In the genomic region with DNA sequence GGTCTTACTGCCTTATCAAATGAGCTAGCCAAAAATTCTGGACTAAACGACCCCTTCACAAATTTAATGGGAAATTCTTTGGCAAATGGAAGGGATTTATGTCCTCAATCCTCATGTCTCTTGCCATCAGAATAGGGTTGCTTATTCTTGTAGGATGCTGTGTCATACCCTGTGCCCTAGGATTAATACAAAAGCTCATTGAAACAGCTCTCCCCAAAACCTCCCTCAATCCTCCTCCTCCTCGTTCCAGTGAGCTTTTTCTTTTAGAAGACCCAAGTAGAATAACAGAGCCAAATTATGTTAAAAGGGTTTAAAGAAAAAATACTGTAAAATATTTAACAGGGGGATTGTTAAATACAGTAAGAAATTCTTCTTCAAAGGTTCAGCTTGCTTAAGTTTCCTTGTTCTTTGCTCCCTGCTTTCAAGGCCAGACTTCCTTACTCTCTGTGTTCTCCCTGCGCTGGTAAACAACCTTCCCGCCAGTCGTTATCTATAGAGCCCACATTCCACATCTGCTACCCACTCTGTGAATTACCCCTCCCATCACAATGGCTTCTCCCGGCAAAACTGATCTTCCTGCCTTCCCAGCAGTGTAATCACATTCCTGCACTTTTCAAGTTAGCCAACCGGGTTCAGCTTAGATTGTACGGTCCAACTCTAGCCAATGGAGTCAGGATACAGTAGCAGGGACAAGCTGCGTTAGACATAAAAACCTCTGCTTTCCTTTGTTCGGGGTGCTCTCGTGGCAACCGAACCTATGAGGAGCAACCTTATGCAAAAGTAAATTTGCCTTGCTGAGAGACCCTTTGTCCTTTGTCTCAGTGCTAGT, we compare ENCODE assay signal across 1 cellular context.
TF ChIP-seq lines count a peak whose summit lies in the region.

No MANE protein-coding gene starts in this region.

TF ChIP-seq in HepG2, 621 proteins besides CTCF, POLR2A, EP300 and RAD21 (continued from another document and continues in another):
- TF ChIP-seq, protein P1, sequence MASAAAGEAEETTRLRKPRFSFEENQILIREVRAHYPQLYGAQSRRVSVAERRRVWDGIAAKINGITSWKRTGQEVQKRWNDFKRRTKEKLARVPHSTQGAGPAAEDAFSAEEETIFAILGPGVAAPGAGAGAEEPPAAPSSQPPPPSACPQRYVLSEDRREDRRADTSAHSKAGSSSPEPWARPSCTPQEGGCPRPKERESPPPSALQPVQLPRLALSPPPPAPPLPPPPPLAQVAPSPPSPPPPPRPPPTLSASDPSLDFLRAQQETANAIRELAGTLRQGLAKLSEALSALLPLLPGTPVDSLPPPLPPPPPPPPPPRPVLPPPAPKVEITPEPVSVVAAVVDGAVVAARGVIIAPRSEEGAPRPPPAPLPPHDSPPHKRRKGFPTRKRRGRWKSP (CRISPR knock-in tag; IDR thresholded peaks at IDR 0.05) = peak; percentile 56; the same call in 1 of the 2 replicates
- TF ChIP-seq TGIF2 (CRISPR knock-in tag; IDR thresholded peaks at IDR 0.05) (peak; percentile 74; the same call in 1 of the 2 replicates), FOXA3 (CRISPR knock-in tag; IDR thresholded peaks at IDR 0.05) (peak; percentile 85), CREM (IDR thresholded peaks at IDR 0.05) (peak; percentile 60; the same call in 1 of the 2 replicates), CREM (CRISPR knock-in tag; IDR thresholded peaks at IDR 0.05) (no peak), POLR2G (IDR thresholded peaks at IDR 0.05; ENCODE audit: low read depth, low read length) (peak; percentile 36; the same call in 1 of the 2 replicates), ZNF572 (CRISPR knock-in tag; IDR thresholded peaks at IDR 0.05) (no peak), SKI (IDR thresholded peaks at IDR 0.05; ENCODE audit: partially characterized antibody) (peak; percentile 63), ZNF558 (CRISPR knock-in tag; IDR thresholded peaks at IDR 0.05; ENCODE audit: borderline replicate concordance) (no peak), RCOR2 (CRISPR knock-in tag; IDR thresholded peaks at IDR 0.05) (peak; percentile 84; the same call in 1 of the 2 replicates), YEATS2 (CRISPR knock-in tag; IDR thresholded peaks at IDR 0.05; ENCODE audit: borderline replicate concordance) (peak; percentile 66), PRPF4 (IDR thresholded peaks at IDR 0.05; ENCODE audit: low read depth, low read length, poor library complexity, severe bottlenecking) (no peak), ZFP82 (CRISPR knock-in tag; IDR thresholded peaks at IDR 0.05; ENCODE audit: borderline replicate concordance) (no peak), RFXANK (CRISPR knock-in tag; IDR thresholded peaks at IDR 0.05) (0 out of 2 replicates have a peak, but pooled peaks have one; percentile 31), RFXAP (CRISPR knock-in tag; IDR thresholded peaks at IDR 0.05; ENCODE audit: borderline replicate concordance) (peak; percentile 85; the same call in 1 of the 2 replicates), HOXA3 (CRISPR knock-in tag; IDR thresholded peaks at IDR 0.05) (peak; percentile 93), ZNF7 (CRISPR knock-in tag; IDR thresholded peaks at IDR 0.05) (no peak), SNAPC2 (CRISPR knock-in tag; IDR thresholded peaks at IDR 0.05) (0 out of 2 replicates have a peak, but pooled peaks have one; percentile 18), PLRG1 (conservative IDR thresholded peaks at IDR 0.05) (no peak), ZSCAN30 (CRISPR knock-in tag; IDR thresholded peaks at IDR 0.05) (no peak), ZFY (CRISPR knock-in tag; IDR thresholded peaks at IDR 0.05) (peak; percentile 30; the same call in 1 of the 2 replicates), CBX5 (CRISPR knock-in tag; IDR thresholded peaks at IDR 0.05; ENCODE audit: borderline replicate concordance) (peak; percentile 83; the same call in 1 of the 2 replicates), FOXJ3 (CRISPR knock-in tag; IDR thresholded peaks at IDR 0.05; ENCODE audit: borderline replicate concordance) (peak; percentile 76), PAF1 (CRISPR knock-in tag; IDR thresholded peaks at IDR 0.05) (peak; percentile 78; the same call in 1 of the 2 replicates), SAP130 (CRISPR knock-in tag; IDR thresholded peaks at IDR 0.05; ENCODE audit: low read depth) (peak; percentile 86), ZNF746 (CRISPR knock-in tag; IDR thresholded peaks at IDR 0.05) (peak; percentile 60; the same call in 1 of the 2 replicates), ZNF256 (CRISPR knock-in tag; conservative IDR thresholded peaks at IDR 0.05) (peak; percentile 81), U2AF1 (optimal IDR thresholded peaks at IDR 0.05; ENCODE audit: low read depth, low read length) (no peak), PHF21A (CRISPR knock-in tag; IDR thresholded peaks at IDR 0.05) (peak; percentile 96)
- TF ChIP-seq, protein P2, sequence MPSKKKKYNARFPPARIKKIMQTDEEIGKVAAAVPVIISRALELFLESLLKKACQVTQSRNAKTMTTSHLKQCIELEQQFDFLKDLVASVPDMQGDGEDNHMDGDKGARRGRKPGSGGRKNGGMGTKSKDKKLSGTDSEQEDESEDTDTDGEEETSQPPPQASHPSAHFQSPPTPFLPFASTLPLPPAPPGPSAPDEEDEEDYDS (CRISPR knock-in tag; IDR thresholded peaks at IDR 0.05) = peak; percentile 96
- TF ChIP-seq, protein P3, sequence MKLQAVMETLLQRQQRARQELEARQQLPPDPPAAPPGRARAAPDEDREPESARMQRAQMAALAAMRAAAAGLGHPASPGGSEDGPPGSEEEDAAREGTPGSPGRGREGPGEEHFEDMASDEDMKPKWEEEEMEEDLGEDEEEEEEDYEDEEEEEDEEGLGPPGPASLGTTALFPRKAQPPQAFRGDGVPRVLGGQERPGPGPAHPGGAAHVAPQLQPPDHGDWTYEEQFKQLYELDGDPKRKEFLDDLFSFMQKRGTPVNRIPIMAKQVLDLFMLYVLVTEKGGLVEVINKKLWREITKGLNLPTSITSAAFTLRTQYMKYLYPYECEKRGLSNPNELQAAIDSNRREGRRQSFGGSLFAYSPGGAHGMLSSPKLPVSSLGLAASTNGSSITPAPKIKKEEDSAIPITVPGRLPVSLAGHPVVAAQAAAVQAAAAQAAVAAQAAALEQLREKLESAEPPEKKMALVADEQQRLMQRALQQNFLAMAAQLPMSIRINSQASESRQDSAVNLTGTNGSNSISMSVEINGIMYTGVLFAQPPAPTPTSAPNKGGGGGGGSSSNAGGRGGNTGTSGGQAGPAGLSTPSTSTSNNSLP (IDR thresholded peaks at IDR 0.05; ENCODE audit: low read depth, low read length) = peak; percentile 90
- TF ChIP-seq, protein P4, sequence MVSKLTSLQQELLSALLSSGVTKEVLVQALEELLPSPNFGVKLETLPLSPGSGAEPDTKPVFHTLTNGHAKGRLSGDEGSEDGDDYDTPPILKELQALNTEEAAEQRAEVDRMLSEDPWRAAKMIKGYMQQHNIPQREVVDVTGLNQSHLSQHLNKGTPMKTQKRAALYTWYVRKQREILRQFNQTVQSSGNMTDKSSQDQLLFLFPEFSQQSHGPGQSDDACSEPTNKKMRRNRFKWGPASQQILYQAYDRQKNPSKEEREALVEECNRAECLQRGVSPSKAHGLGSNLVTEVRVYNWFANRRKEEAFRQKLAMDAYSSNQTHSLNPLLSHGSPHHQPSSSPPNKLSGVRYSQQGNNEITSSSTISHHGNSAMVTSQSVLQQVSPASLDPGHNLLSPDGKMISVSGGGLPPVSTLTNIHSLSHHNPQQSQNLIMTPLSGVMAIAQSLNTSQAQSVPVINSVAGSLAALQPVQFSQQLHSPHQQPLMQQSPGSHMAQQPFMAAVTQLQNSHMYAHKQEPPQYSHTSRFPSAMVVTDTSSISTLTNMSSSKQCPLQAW (CRISPR knock-in tag; IDR thresholded peaks at IDR 0.05) = peak; percentile 70; the same call in 1 of the 2 replicates
- TF ChIP-seq, protein P5, sequence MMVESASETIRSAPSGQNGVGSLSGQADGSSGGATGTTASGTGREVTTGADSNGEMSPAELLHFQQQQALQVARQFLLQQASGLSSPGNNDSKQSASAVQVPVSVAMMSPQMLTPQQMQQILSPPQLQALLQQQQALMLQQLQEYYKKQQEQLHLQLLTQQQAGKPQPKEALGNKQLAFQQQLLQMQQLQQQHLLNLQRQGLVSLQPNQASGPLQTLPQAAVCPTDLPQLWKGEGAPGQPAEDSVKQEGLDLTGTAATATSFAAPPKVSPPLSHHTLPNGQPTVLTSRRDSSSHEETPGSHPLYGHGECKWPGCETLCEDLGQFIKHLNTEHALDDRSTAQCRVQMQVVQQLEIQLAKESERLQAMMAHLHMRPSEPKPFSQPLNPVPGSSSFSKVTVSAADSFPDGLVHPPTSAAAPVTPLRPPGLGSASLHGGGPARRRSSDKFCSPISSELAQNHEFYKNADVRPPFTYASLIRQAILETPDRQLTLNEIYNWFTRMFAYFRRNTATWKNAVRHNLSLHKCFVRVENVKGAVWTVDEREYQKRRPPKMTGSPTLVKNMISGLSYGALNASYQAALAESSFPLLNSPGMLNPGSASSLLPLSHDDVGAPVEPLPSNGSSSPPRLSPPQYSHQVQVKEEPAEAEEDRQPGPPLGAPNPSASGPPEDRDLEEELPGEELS (CRISPR knock-in tag; IDR thresholded peaks at IDR 0.05) = peak; percentile 94
- TF ChIP-seq, protein P6, sequence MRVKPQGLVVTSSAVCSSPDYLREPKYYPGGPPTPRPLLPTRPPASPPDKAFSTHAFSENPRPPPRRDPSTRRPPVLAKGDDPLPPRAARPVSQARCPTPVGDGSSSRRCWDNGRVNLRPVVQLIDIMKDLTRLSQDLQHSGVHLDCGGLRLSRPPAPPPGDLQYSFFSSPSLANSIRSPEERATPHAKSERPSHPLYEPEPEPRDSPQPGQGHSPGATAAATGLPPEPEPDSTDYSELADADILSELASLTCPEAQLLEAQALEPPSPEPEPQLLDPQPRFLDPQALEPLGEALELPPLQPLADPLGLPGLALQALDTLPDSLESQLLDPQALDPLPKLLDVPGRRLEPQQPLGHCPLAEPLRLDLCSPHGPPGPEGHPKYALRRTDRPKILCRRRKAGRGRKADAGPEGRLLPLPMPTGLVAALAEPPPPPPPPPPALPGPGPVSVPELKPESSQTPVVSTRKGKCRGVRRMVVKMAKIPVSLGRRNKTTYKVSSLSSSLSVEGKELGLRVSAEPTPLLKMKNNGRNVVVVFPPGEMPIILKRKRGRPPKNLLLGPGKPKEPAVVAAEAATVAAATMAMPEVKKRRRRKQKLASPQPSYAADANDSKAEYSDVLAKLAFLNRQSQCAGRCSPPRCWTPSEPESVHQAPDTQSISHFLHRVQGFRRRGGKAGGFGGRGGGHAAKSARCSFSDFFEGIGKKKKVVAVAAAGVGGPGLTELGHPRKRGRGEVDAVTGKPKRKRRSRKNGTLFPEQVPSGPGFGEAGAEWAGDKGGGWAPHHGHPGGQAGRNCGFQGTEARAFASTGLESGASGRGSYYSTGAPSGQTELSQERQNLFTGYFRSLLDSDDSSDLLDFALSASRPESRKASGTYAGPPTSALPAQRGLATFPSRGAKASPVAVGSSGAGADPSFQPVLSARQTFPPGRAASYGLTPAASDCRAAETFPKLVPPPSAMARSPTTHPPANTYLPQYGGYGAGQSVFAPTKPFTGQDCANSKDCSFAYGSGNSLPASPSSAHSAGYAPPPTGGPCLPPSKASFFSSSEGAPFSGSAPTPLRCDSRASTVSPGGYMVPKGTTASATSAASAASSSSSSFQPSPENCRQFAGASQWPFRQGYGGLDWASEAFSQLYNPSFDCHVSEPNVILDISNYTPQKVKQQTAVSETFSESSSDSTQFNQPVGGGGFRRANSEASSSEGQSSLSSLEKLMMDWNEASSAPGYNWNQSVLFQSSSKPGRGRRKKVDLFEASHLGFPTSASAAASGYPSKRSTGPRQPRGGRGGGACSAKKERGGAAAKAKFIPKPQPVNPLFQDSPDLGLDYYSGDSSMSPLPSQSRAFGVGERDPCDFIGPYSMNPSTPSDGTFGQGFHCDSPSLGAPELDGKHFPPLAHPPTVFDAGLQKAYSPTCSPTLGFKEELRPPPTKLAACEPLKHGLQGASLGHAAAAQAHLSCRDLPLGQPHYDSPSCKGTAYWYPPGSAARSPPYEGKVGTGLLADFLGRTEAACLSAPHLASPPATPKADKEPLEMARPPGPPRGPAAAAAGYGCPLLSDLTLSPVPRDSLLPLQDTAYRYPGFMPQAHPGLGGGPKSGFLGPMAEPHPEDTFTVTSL (CRISPR knock-in tag; IDR thresholded peaks at IDR 0.05; ENCODE audit: borderline replicate concordance) = peak; percentile 75; the same call in 1 of the 2 replicates
- TF ChIP-seq, protein P7, sequence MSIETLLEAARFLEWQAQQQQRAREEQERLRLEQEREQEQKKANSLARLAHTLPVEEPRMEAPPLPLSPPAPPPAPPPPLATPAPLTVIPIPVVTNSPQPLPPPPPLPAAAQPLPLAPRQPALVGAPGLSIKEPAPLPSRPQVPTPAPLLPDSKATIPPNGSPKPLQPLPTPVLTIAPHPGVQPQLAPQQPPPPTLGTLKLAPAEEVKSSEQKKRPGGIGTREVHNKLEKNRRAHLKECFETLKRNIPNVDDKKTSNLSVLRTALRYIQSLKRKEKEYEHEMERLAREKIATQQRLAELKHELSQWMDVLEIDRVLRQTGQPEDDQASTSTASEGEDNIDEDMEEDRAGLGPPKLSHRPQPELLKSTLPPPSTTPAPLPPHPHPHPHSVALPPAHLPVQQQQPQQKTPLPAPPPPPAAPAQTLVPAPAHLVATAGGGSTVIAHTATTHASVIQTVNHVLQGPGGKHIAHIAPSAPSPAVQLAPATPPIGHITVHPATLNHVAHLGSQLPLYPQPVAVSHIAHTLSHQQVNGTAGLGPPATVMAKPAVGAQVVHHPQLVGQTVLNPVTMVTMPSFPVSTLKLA (IDR thresholded peaks at IDR 0.05) = no peak
- TF ChIP-seq, protein P8, sequence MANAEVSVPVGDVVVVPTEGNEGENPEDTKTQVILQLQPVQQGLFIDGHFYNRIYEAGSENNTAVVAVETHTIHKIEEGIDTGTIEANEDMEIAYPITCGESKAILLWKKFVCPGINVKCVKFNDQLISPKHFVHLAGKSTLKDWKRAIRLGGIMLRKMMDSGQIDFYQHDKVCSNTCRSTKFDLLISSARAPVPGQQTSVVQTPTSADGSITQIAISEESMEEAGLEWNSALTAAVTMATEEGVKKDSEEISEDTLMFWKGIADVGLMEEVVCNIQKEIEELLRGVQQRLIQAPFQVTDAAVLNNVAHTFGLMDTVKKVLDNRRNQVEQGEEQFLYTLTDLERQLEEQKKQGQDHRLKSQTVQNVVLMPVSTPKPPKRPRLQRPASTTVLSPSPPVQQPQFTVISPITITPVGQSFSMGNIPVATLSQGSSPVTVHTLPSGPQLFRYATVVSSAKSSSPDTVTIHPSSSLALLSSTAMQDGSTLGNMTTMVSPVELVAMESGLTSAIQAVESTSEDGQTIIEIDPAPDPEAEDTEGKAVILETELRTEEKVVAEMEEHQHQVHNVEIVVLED (CRISPR knock-in tag; IDR thresholded peaks at IDR 0.05; ENCODE audit: borderline replicate concordance) = peak; percentile 48; the same call in 1 of the 2 replicates
- TF ChIP-seq, protein P9, sequence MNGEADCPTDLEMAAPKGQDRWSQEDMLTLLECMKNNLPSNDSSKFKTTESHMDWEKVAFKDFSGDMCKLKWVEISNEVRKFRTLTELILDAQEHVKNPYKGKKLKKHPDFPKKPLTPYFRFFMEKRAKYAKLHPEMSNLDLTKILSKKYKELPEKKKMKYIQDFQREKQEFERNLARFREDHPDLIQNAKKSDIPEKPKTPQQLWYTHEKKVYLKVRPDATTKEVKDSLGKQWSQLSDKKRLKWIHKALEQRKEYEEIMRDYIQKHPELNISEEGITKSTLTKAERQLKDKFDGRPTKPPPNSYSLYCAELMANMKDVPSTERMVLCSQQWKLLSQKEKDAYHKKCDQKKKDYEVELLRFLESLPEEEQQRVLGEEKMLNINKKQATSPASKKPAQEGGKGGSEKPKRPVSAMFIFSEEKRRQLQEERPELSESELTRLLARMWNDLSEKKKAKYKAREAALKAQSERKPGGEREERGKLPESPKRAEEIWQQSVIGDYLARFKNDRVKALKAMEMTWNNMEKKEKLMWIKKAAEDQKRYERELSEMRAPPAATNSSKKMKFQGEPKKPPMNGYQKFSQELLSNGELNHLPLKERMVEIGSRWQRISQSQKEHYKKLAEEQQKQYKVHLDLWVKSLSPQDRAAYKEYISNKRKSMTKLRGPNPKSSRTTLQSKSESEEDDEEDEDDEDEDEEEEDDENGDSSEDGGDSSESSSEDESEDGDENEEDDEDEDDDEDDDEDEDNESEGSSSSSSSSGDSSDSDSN (CRISPR knock-in tag; IDR thresholded peaks at IDR 0.05) = peak; percentile 44; the same call in 1 of the 2 replicates
